ENCODE assay signal across 8 cellular contexts in genomic region chrX:107775734-107776511, GRCh38. TPM values are rescaled to one million over a fixed set of nuclear protein-coding genes. Genes with fewer than 3 reads are reported as not detected.
DNase-seq lines count a peak whose midpoint lies in the region; ATAC-seq and TF ChIP-seq lines count a peak whose summit lies in the region.

TSC22D3 (minus strand) TSS chrX:107775787; CDS start chrX:107775419, 368 bp downstream.

- no peak within 1 kb of the TSS for H3K23ac ChIP-seq in trophoblast cell (ENCODE audit: low read length)

- no peak within 1 kb of the TSS for H2AK5ac ChIP-seq in trophoblast cell (ENCODE audit: low read length)

- H3K4ac ChIP-seq in trophoblast cell (ENCODE audit: low read depth, low read length), result no peak within 1 kb of the TSS

- H3K4me3 ChIP-seq in GM08714 (ENCODE audit: low read length), result peak within 1 kb of the TSS; percentile 1; the same call in 1 of the 2 replicates
- H3K4me3 ChIP-seq in heart left ventricle, result peak within 1 kb of the TSS; percentile 28 to 75 (median 63)
- H3K4me3 ChIP-seq in trophoblast cell (ENCODE audit: low read depth, low read length), result no peak within 1 kb of the TSS
- peak within 1 kb of the TSS; percentile 32 to 59 for H3K4me3 ChIP-seq in aorta (ENCODE audit: low read length in 2 of 2)

- H3K27me3 ChIP-seq in heart left ventricle (peaks cover 0 to 36% (median 0%) of the 10 kb centered on the region in 9 donors), trophoblast cell (ENCODE audit: insufficient read depth, low read length) (peaks cover 24% of the 10 kb centered on the region), aorta (ENCODE audit: control insufficient read depth in 1 of 2, insufficient read depth in 2 of 2, low read length in 1 of 2) (no peaks in the 10 kb centered on the region)

- H3K4me2 ChIP-seq in trophoblast cell (ENCODE audit: low read length), result peak within 1 kb of the TSS; percentile 78

- no peaks in the 10 kb centered on the region for H3K79me1 ChIP-seq in trophoblast cell (ENCODE audit: low read length)

- H3K18ac ChIP-seq in trophoblast cell (ENCODE audit: low read length), result no peak within 1 kb of the TSS

- H3K4me1 ChIP-seq in heart left ventricle (peaks cover 0 to 24% (median 0%) of the 10 kb centered on the region in 12 donors), trophoblast cell (ENCODE audit: control insufficient read depth in 1 of 2, insufficient read depth in 2 of 2, low read length in 2 of 2) (peaks cover 0 to 3% of the 10 kb centered on the region in 2 experiments), aorta (ENCODE audit: control insufficient read depth in 1 of 2, insufficient read depth in 2 of 2, low read length in 2 of 2) (peaks cover 0 to 2% of the 10 kb centered on the region in 2 donors)

- no peak within 1 kb of the TSS for H2BK12ac ChIP-seq in trophoblast cell (ENCODE audit: low read length)

- H3K79me2 ChIP-seq in trophoblast cell (ENCODE audit: control insufficient read depth, insufficient read depth, low read length, poor library complexity), result no peaks in the 10 kb centered on the region

- no peak within 1 kb of the TSS for H4K8ac ChIP-seq in trophoblast cell (ENCODE audit: low read depth, low read length)

- H3K14ac ChIP-seq in trophoblast cell (ENCODE audit: low read length), result no peak within 1 kb of the TSS

- peak in 7 of 12 donors; percentile 1 to 45 (median 18) for TF ChIP-seq CTCF in heart left ventricle (IDR thresholded peaks at IDR 0.05)

- H4K12ac ChIP-seq in trophoblast cell (ENCODE audit: low read depth, low read length), result no peak within 1 kb of the TSS

- no peak within 1 kb of the TSS for H4K91ac ChIP-seq in trophoblast cell (ENCODE audit: low read depth, low read length)

- H2BK120ac ChIP-seq in trophoblast cell (ENCODE audit: insufficient read depth, low read length, poor library complexity), result no peak within 1 kb of the TSS

- 0 to 37% (median 9%) methylated on average over 44 to 58 of the region's 59 CpGs for WGBS in heart left ventricle, 4 donors
- WGBS in trophoblast cell (ENCODE audit: extremely low coverage, insufficient coverage, insufficient read length), result no CpG with 5 or more reads among the region's 59 CpGs
- 0 to 17% methylated on average over 55 to 59 of the region's 59 CpGs for WGBS in aorta, 2 donors

- H3K27ac ChIP-seq in heart left ventricle, result peak within 1 kb of the TSS; percentile 24 to 91 (median 80)
- no peak within 1 kb of the TSS for H3K27ac ChIP-seq in trophoblast cell (ENCODE audit: low read depth, low read length)
- H3K27ac ChIP-seq in aorta (ENCODE audit: low read depth in 1 of 2, low read length in 2 of 2), result peak within 1 kb of the TSS in 1 of 2 donors; percentile 87

- no peaks in the 10 kb centered on the region for H3K9me3 ChIP-seq in heart left ventricle
- no peaks in the 10 kb centered on the region for H3K9me3 ChIP-seq in trophoblast cell (ENCODE audit: insufficient read depth, low read depth, low read length)
- H3K9me3 ChIP-seq in aorta (ENCODE audit: control insufficient read depth, low read length), result no peaks in the 10 kb centered on the region

- intact Hi-C loops in heart left ventricle (cut with DNase I), result loop anchor here (1.0 to 10.0 kb wide), 18 partner anchors 39 to 241 kb away; no protein-coding TSS in a partner anchor
- intact Hi-C loops in aorta (cut with DNase I), result loop anchor here (2.0 to 5.0 kb wide), 4 partner anchors 57 to 119 kb away; no protein-coding TSS in a partner anchor

- DNase-seq in NAMALWA (ENCODE audit: low spot score) (peak; percentile 22), T-helper 1 cell (peak; percentile 26 to 51 (median 41)), amniotic epithelial cell (ENCODE audit: low read depth) (peak; percentile 70), heart left ventricle (peak; percentile 73 to 86 (median 84)), trophoblast cell (peak; percentile 5 to 36), aorta (peak; percentile 86 to 90)

- H3K9ac ChIP-seq in trophoblast cell (ENCODE audit: low read length), result no peak within 1 kb of the TSS

- TF ChIP-seq POLR2A in heart left ventricle (IDR thresholded peaks at IDR 0.05), result peak in 1 of 2 donors; percentile 30

- H3K36me3 ChIP-seq in heart left ventricle (peaks cover 0 to 5% (median 0%) of the 10 kb centered on the region in 9 donors), trophoblast cell (ENCODE audit: control insufficient read depth in 1 of 2, insufficient read depth in 2 of 2, low read length in 2 of 2) (no peaks in the 10 kb centered on the region), aorta (ENCODE audit: control insufficient read depth in 1 of 2, insufficient read depth in 2 of 2, low read length in 1 of 2) (no peaks in the 10 kb centered on the region)

- H2BK5ac ChIP-seq in trophoblast cell (ENCODE audit: low read depth, low read length, poor library complexity), result no peak within 1 kb of the TSS

- ATAC-seq in HG02571 (IDR thresholded peaks at IDR 0.05; ENCODE audit: unreplicated experiment), result peak; percentile 61
- peak; percentile 91 to 95 (median 92) for ATAC-seq in heart left ventricle
- peak; percentile 89 for ATAC-seq in aorta (ENCODE audit: low FRiP score)

- no peak within 1 kb of the TSS for H2AFZ ChIP-seq in trophoblast cell (ENCODE audit: insufficient read depth, low read length, poor library complexity)

RNA-seq across cellular contexts. Expression of gene TSC22D3, which starts in this region (rescaled TPM):
- 100 to 1,000 TPM in 2 of 9 donors, 10 to 100 TPM in 7; 28.0 to 145 (median 30.5) TPM for total RNA-seq in heart left ventricle
- 100 to 1,000 TPM in 1 of 2 donors, 10 to 100 TPM in 1; 41.5 to 113 TPM for polyA plus RNA-seq in heart left ventricle
- 16.0 and 16.8 TPM in 2 replicates for polyA plus RNA-seq in trophoblast cell (2013)
- 100 to 1,000 TPM in 1 of 2 donors, 10 to 100 TPM in 1; 92.1 to 265 TPM for total RNA-seq in aorta
- 100 to 1,000 TPM; 228 to 277 TPM for polyA plus RNA-seq in aorta

Comparison
In these comparisons a context has a peak if more than half of its experiments do, and no peak if none do; other contexts are left out.
1. DNase-seq: peak in every context shown above with its lines; median percentile 88 in aorta; 84 in heart left ventricle; 70 in amniotic epithelial cell; 41 in T-helper 1 cell; 22 in NAMALWA; 20 in trophoblast cell.